ENCODE assay signal across 10 cellular contexts in the genomic region with DNA sequence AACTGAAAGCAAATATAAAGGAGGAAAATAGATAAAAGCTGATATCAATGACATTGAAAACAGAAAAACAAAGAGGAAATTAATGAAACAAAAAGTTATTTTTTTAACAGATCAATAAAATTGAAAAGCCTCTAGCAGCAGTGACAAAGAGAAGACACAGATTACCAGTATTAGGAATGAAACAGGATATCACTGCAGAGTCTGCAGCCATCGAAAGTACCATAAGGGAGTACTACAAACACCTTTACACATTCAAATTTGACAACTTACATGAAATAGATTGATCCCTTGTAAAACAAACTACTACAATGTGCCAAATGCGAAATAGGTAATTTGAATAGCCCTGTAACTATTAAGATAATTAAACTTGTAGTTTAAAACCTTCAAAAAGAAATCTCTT.
"Had no signal": no experiment of that assay in that cellular context is flagged by ENCODE, and none has a peak within 500 bp of the region (broad histone marks: within the 10 kb centered on the region; RNA-seq: fewer than 3 reads in every experiment).

No MANE protein-coding gene starts in this region.

- H3K36me3 ChIP-seq: HAP-1 had no signal

- H3K4me1 Mint-ChIP-seq: IgD-negative memory B cell had no signal

- H3K9me3 ChIP-seq: HAP-1 had no signal

- H3K9me3 Mint-ChIP-seq: HFFc6, IgD-negative memory B cell had no signal

- H3K4me2 ChIP-seq: KMS-11 had no signal

- ATAC-seq: HCT116, HepG2 had no signal

- DNase-seq: GOT3, H7, HFFc6, KBM-7 had no signal

- H3K27ac ChIP-seq: HL-60, KMS-11 had no signal

- H3K36me3 Mint-ChIP-seq: IgD-negative memory B cell had no signal

- H3K4me3 ChIP-seq: HAP-1 had no signal

- H3K27ac Mint-ChIP-seq: HFFc6, IgD-negative memory B cell had no signal

- H3K27me3 Mint-ChIP-seq: IgD-negative memory B cell had no signal

- H3K4me3 Mint-ChIP-seq: HFFc6, IgD-negative memory B cell had no signal
